In the genomic region with DNA sequence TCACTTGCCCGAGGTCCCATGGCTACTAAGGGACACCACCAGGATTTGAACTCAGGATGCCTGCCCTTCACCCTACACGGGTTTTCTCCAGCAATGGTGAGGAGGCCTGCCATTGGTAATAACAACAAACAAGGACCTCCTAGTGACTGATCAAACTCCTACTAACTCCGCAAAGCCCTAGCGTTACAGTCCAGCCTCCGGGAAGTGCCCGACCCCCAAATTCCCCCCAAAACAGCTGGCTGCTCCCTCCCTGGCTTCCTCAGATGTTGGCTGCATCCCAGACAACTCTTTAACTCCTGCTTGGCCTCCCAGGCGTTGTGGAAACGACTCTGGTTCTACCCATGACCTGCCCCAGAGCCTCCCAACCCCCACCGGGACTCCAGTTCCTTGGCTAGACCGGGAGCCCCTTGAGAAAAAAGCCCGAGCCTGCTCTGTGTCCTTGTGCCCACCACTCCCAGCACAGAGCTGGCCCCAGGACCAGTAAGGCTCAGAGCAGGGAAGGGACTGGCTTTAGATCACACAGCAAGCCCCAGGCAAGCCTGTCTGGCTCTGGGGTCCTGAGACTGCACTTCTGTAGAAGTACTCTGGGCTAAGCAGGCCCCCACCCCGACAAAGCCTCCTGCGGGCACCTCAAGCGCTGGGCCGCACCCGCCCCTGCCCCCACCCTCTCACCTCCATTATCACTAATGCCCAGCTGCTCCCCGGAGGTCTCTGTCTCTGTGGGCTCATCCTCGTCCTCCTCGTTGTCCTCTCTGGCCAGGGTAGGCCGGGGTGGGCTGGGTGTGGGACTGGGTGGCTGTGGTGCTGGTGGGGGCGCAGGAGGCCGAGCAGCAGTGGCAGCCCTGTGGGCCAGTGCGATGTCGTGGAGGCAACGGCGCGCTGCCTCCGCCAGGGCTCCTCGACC, we compare ENCODE assay signal across 1 cellular context.
TF ChIP-seq lines count a peak whose summit lies in the region.

No MANE protein-coding gene starts in this region.

TF ChIP-seq in HepG2, 621 proteins besides CTCF, POLR2A, EP300 and RAD21:
- 0 out of 2 replicates have a peak, but pooled peaks have one; percentile 17 for TF ChIP-seq ZNF768 (CRISPR knock-in tag; IDR thresholded peaks at IDR 0.05)
- TF ChIP-seq ZFYVE20 (CRISPR knock-in tag; IDR thresholded peaks at IDR 0.05; ENCODE audit: borderline replicate concordance, low read depth): no peak
